Comparison of ENCODE assay signal across 1 cellular context in genomic region chr1:40979241-40980067, GRCh38.
TF ChIP-seq lines count a peak whose summit lies in the region.

Gene CTPS1, plus strand, starts transcription at chr1:40979696. Its CDS starts 3,595 bp downstream, at chr1:40983291.

TF ChIP-seq in HepG2, 621 proteins besides CTCF, POLR2A, EP300 and RAD21 (continued from another document and continues in another):
- TF ChIP-seq HIC2 (CRISPR knock-in tag; IDR thresholded peaks at IDR 0.05; ENCODE audit: low read depth) (no peak), PAX8 (CRISPR knock-in tag; IDR thresholded peaks at IDR 0.05; ENCODE audit: borderline replicate concordance) (no peak), SNAPC2 (CRISPR knock-in tag; IDR thresholded peaks at IDR 0.05) (peak; percentile 48; the same call in 1 of the 2 replicates), ZNF225 (CRISPR knock-in tag; IDR thresholded peaks at IDR 0.05) (no peak; the same call in 1 of the 2 replicates), ZBTB21 (CRISPR knock-in tag; IDR thresholded peaks at IDR 0.05) (no peak), USF2 (IDR thresholded peaks at IDR 0.05; ENCODE audit: low read depth, low read length) (no peak), USF2 (CRISPR knock-in tag; IDR thresholded peaks at IDR 0.05; ENCODE audit: borderline replicate concordance) (no peak), SMAD9 (CRISPR knock-in tag; IDR thresholded peaks at IDR 0.05) (no peak), BRF2 (CRISPR knock-in tag; IDR thresholded peaks at IDR 0.05) (peak; percentile 8; the same call in 1 of the 2 replicates), ZNF260 (CRISPR knock-in tag; IDR thresholded peaks at IDR 0.05; ENCODE audit: borderline replicate concordance, low read depth) (no peak), SP140L (CRISPR knock-in tag; IDR thresholded peaks at IDR 0.05; ENCODE audit: borderline replicate concordance) (no peak), ZNF589 (CRISPR knock-in tag; conservative IDR thresholded peaks at IDR 0.05) (no peak), SAP130 (CRISPR knock-in tag; IDR thresholded peaks at IDR 0.05; ENCODE audit: low read depth) (peak; percentile 71), ZBTB43 (CRISPR knock-in tag; conservative IDR thresholded peaks at IDR 0.05) (peak; percentile 40), ZNF891 (CRISPR knock-in tag; IDR thresholded peaks at IDR 0.05) (no peak; the same call in 1 of the 2 replicates), ZFAT (CRISPR knock-in tag; conservative IDR thresholded peaks at IDR 0.05) (no peak), TBL1XR1 (IDR thresholded peaks at IDR 0.05; ENCODE audit: borderline replicate concordance, low read length, partially characterized antibody) (no peak), MIER2 (CRISPR knock-in tag; IDR thresholded peaks at IDR 0.05) (no peak), TCF7L2 (IDR thresholded peaks at IDR 0.05; ENCODE audit: low read depth, low read length) (no peak), ZNF646 (CRISPR knock-in tag; IDR thresholded peaks at IDR 0.05) (no peak), ZFP82 (CRISPR knock-in tag; IDR thresholded peaks at IDR 0.05; ENCODE audit: borderline replicate concordance) (no peak), ZNF850 (CRISPR knock-in tag; conservative IDR thresholded peaks at IDR 0.05) (no peak), ZNF543 (CRISPR knock-in tag; IDR thresholded peaks at IDR 0.05) (no peak), ZNF343 (CRISPR knock-in tag; IDR thresholded peaks at IDR 0.05) (no peak), SYNCRIP (IDR thresholded peaks at IDR 0.05; ENCODE audit: insufficient read depth, low read depth, low read length) (no peak), CENPT (CRISPR knock-in tag; IDR thresholded peaks at IDR 0.05; ENCODE audit: low read depth) (peak; percentile 29; the same call in 1 of the 2 replicates), RBM39 (IDR thresholded peaks at IDR 0.05; ENCODE audit: low read depth, low read length, poor library complexity, severe bottlenecking) (no peak), RBM22 (optimal IDR thresholded peaks at IDR 0.05; ENCODE audit: low read length) (no peak), SNRNP70 (IDR thresholded peaks at IDR 0.05; ENCODE audit: low read depth, low read length) (no peak), KAT7 (CRISPR knock-in tag; IDR thresholded peaks at IDR 0.05; ENCODE audit: borderline replicate concordance) (peak; percentile 72; the same call in 1 of the 2 replicates), LBX2 (CRISPR knock-in tag; IDR thresholded peaks at IDR 0.05; ENCODE audit: borderline replicate concordance) (no peak), CENPX (CRISPR knock-in tag; IDR thresholded peaks at IDR 0.05) (no peak), NFKBIZ (CRISPR knock-in tag; IDR thresholded peaks at IDR 0.05) (no peak), AGO1 (IDR thresholded peaks at IDR 0.05; ENCODE audit: low read depth, low read length, poor library complexity, severe bottlenecking) (no peak), CHCHD3 (CRISPR knock-in tag; IDR thresholded peaks at IDR 0.05) (no peak), SMARCE1 (IDR thresholded peaks at IDR 0.05; ENCODE audit: borderline replicate concordance) (no peak), MAX (IDR thresholded peaks at IDR 0.05) (peak; percentile 80), ZNF253 (CRISPR knock-in tag; IDR thresholded peaks at IDR 0.05; ENCODE audit: borderline replicate concordance) (no peak), ZNF282 (IDR thresholded peaks at IDR 0.05; ENCODE audit: partially characterized antibody) (no peak), SETDB1 (CRISPR knock-in tag; IDR thresholded peaks at IDR 0.05; ENCODE audit: borderline replicate concordance) (no peak), SP2 (CRISPR knock-in tag; IDR thresholded peaks at IDR 0.05) (peak; percentile 92), POGZ (CRISPR knock-in tag; IDR thresholded peaks at IDR 0.05) (0 out of 2 replicates have a peak, but pooled peaks have one; percentile 60), SPEN (CRISPR knock-in tag; IDR thresholded peaks at IDR 0.05; ENCODE audit: low read depth) (no peak; the same call in 1 of the 2 replicates), NRL (CRISPR knock-in tag; IDR thresholded peaks at IDR 0.05; ENCODE audit: borderline replicate concordance) (0 out of 2 replicates have a peak, but pooled peaks have one; percentile 15), TBP (CRISPR knock-in tag; IDR thresholded peaks at IDR 0.05) (no peak), GATAD2A (CRISPR knock-in tag; IDR thresholded peaks at IDR 0.05) (0 out of 2 replicates have a peak, but pooled peaks have one; percentile 37), ZNF274 (CRISPR knock-in tag; IDR thresholded peaks at IDR 0.05) (0 out of 2 replicates have a peak, but pooled peaks have one; percentile 39), U2AF1 (optimal IDR thresholded peaks at IDR 0.05; ENCODE audit: low read depth, low read length) (no peak), ZNF816 (CRISPR knock-in tag; IDR thresholded peaks at IDR 0.05; ENCODE audit: borderline replicate concordance) (no peak), ZNF878 (CRISPR knock-in tag; IDR thresholded peaks at IDR 0.05) (no peak), NFIC (IDR thresholded peaks at IDR 0.05; ENCODE audit: low read length) (no peak), ZNF230 (CRISPR knock-in tag; IDR thresholded peaks at IDR 0.05) (no peak), ZNF30 (CRISPR knock-in tag; IDR thresholded peaks at IDR 0.05) (no peak), FOXM1 (CRISPR knock-in tag; IDR thresholded peaks at IDR 0.05) (no peak), KAT8 (CRISPR knock-in tag; IDR thresholded peaks at IDR 0.05) (peak; percentile 62; the same call in 1 of the 2 replicates)
